11 cellular contexts compared by ENCODE assay signal in genomic region chr1:110462093-110462492, GRCh38. TPM values are rescaled to one million over a fixed set of nuclear protein-coding genes. Genes with fewer than 3 reads are reported as not detected.
"Had no signal": no experiment of that assay in that cellular context is flagged by ENCODE, and none has a peak within 500 bp of the region (broad histone marks: within the 10 kb centered on the region; RNA-seq: fewer than 3 reads in every experiment).

No MANE protein-coding gene starts in this region.

- H3K9me3 Mint-ChIP-seq: HFFc6 had no signal

- H3K4me2 ChIP-seq: KMS-11 had no signal

- DNase-seq: GM23248, GOT3, H9, HCEC 1CT, HFFc6, IMR-90, KBM-7 had no signal

- H2AFZ ChIP-seq: GM23248 had no signal

- H3K9ac ChIP-seq: GM23248, KMS-11 had no signal

- H3K27ac Mint-ChIP-seq: HFFc6 had no signal

- H3K4me3 Mint-ChIP-seq: H9, HFFc6 had no signal

- H3K4me3 ChIP-seq: GM23248 had no signal

- H3K27ac ChIP-seq: GM23248, KMS-11 had no signal

- FAIRE-seq: H54, HTR-8/SVneo had no signal

RNA-seq across cellular contexts. Expression of gene PROK1, which starts 11.1 kb away (rescaled TPM):
- total RNA-seq: GM23248, H9, HFFc6, HT-29, IMR-90 had no signal
- polyA plus RNA-seq: GM23248, IMR-90 had no signal

RNA-seq across cellular contexts. Expression of gene KCNA10, which starts 56.9 kb away (rescaled TPM):
- total RNA-seq: GM23248, H9, HFFc6, HT-29, IMR-90 had no signal
- polyA plus RNA-seq: GM23248, IMR-90 had no signal
